10 cellular contexts compared by ENCODE assay signal in genomic region chr22:26487996-26488395, GRCh38.
"Had no signal": no experiment of that assay in that cellular context is flagged by ENCODE, and none has a peak within 500 bp of the region (broad histone marks: within the 10 kb centered on the region; RNA-seq: fewer than 3 reads in every experiment).

No MANE protein-coding gene starts in this region.

- H3K27ac Mint-ChIP-seq: dendritic cell treated with granulocyte-macrophage colony-stimulating factor and Interleukin-4, amounts not matched to agents 40 ng/mL and 50 ng/mL, for 4 days; T-helper 1 cell treated with Interleukin-12 subunit alpha and Interleukin-12 subunit beta and Interleukin-4 antibody, amounts not matched to agents 30 μg/mL and 1 μg/mL, for 36 hours had no signal

- H3K9me3 Mint-ChIP-seq: activated CD4-positive, alpha-beta T cell treated with anti-CD3 and anti-CD28 coated beads, Interleukin-2, amount 10 ng/mL, durations not matched to agents 24 days and 14 days; dendritic cell treated with granulocyte-macrophage colony-stimulating factor and Interleukin-4, amounts not matched to agents 40 ng/mL and 50 ng/mL, for 4 days; naive B cell; T-helper 1 cell treated with Interleukin-12 subunit alpha and Interleukin-12 subunit beta and Interleukin-4 antibody, amounts not matched to agents 30 μg/mL and 1 μg/mL, for 36 hours; WTC11 had no signal

- DNase-seq: activated CD4-positive, alpha-beta T cell treated with anti-CD3 and anti-CD28 coated beads, Interleukin-2, amount 10 ng/mL, durations not matched to agents 24 days and 14 days; caudate nucleus; naive B cell; retina; stimulated activated CD4-positive, alpha-beta T cell treated with anti-CD3 and anti-CD28 coated beads, Interleukin-4, amount 100 ng/mL, for 1 hour; trophoblast cell had no signal

- ATAC-seq: WTC11 had no signal

- H3K36me3 Mint-ChIP-seq: naive B cell had no signal

- H3K27ac ChIP-seq: neutrophil had no signal

- H3K27me3 ChIP-seq: neutrophil had no signal

- H3K4me3 Mint-ChIP-seq: activated CD4-positive, alpha-beta T cell treated with anti-CD3 and anti-CD28 coated beads, Interleukin-2, amount 10 ng/mL, durations not matched to agents 24 days and 14 days; dendritic cell treated with granulocyte-macrophage colony-stimulating factor and Interleukin-4, amounts not matched to agents 40 ng/mL and 50 ng/mL, for 4 days; T-helper 1 cell treated with Interleukin-12 subunit alpha and Interleukin-12 subunit beta and Interleukin-4 antibody, amounts not matched to agents 30 μg/mL and 1 μg/mL, for 36 hours; WTC11 had no signal

- H3K27me3 Mint-ChIP-seq: activated CD4-positive, alpha-beta T cell treated with anti-CD3 and anti-CD28 coated beads, Interleukin-2, amount 10 ng/mL, durations not matched to agents 24 days and 14 days; dendritic cell treated with granulocyte-macrophage colony-stimulating factor and Interleukin-4, amounts not matched to agents 40 ng/mL and 50 ng/mL, for 4 days; naive B cell had no signal

- H3K9me3 ChIP-seq: neutrophil had no signal
